10 cellular contexts compared by ENCODE assay signal in the genomic region with DNA sequence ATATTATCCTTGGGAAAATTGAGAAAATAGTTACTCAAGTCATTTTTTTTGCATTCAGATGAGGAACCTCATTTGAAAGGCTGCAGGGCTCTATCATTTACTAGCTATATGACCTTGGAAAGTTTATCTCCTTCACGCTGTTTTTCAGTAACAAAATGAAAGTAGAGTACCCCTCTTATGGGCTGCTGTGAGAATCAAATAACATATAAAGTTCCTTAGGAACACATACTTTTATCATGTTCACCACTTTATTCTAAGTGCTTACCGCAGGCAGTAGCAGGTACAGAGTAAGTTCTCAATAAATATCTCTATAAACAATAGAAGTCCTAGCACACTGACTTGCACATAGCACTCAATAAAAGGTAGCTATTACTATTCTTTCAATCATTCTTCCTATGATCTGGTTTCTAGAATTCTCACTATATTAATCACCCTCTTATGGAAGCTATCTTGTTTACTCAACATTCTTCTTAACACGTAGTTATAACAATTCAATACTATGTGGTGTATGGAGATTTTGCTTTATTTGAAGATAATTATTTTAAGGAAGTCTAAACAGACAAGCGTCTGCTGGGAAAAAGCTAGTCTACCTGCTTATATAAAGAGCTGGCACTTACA. TPM values are rescaled to one million over a fixed set of nuclear protein-coding genes. Genes with fewer than 3 reads are reported as not detected.
DNase-seq lines count a peak whose midpoint lies in the region; ATAC-seq and TF ChIP-seq lines count a peak whose summit lies in the region.
"Had no signal": no experiment of that assay in that cellular context is flagged by ENCODE, and none has a peak within 500 bp of the region (broad histone marks: within the 10 kb centered on the region; RNA-seq: fewer than 3 reads in every experiment).

No MANE protein-coding gene starts in this region.

- BruUV-seq in OCI-LY7 (replicated peaks; lab: Mats Ljungman, UMichigan) = no TSS peak

- no peak for TF ChIP-seq POLR2A in gastrocnemius medialis (IDR thresholded peaks at IDR 0.05)

- DNase-seq in DMS53 (lab: John Stamatoyannopoulos, UW) = peak; percentile 37
- no peak for DNase-seq in DMS53 treated with DMSO at 0.1 percent for 48 hours (lab: John Stamatoyannopoulos, UW; ENCODE audit: unreplicated experiment)
- no peak for DNase-seq in OCI-LY7 (ENCODE audit: low spot score)
- DNase-seq in epithelial cell of prostate (ENCODE audit: low read depth, low spot score) = no peak
- no peak for DNase-seq in gastrocnemius medialis
- DNase-seq in NOMO-1 treated with DMSO at 0.1 percent for 48 hours (lab: John Stamatoyannopoulos, UW; ENCODE audit: unreplicated experiment) = no peak
- no peak for DNase-seq in NCI-H1417 (lab: John Stamatoyannopoulos, UW)

- no peak for ATAC-seq in gastrocnemius medialis
- no peak for ATAC-seq in GM19023 (IDR thresholded peaks at IDR 0.05; ENCODE audit: unreplicated experiment)

- in situ Hi-C loops in gastrocnemius medialis (cut with MboI; ENCODE audit: low sequenced_read_pairs in 4 of 4) = no loop called here

- H3K9me3 ChIP-seq in OCI-LY7 (ENCODE audit: low read length) (no peaks in the 10 kb centered on the region), gastrocnemius medialis (no peaks in the 10 kb centered on the region)
- H3K9me3 ChIP-seq: prostate gland had no signal

- no peak overlapping the region for H2AFZ ChIP-seq in OCI-LY7 (ENCODE audit: low read length)

- H3K36me3 ChIP-seq in OCI-LY7 (ENCODE audit: insufficient read depth, low read length) (peaks cover 14% of the 10 kb centered on the region), gastrocnemius medialis (no peaks in the 10 kb centered on the region)
- H3K36me3 ChIP-seq: prostate gland had no signal

- H3K79me2 ChIP-seq in OCI-LY7 (ENCODE audit: insufficient read depth, low read depth, low read length) = peaks cover 45% of the 10 kb centered on the region

- POLR2A ChIA-PET in OCI-LY7 (lab: Charles Lee) = interaction anchor here (0.6 to 1.1 kb wide), 2 partner anchors 45 to 48 kb away, joined by 3 read pairs; no protein-coding TSS in a partner anchor

- H3K27me3 ChIP-seq in gastrocnemius medialis = no peaks in the 10 kb centered on the region

- no peak overlapping the region for H3K27ac ChIP-seq in OCI-LY7 (ENCODE audit: low read depth, low read length, poor library complexity, severe bottlenecking)
- peak overlapping the region; percentile 97 for H3K27ac ChIP-seq in epithelial cell of prostate
- H3K27ac ChIP-seq in gastrocnemius medialis = peak overlapping the region; percentile 94 to 100 (median 98)
- H3K27ac ChIP-seq: 22Rv1, prostate gland had no signal

- H3K4me1 ChIP-seq in OCI-LY7 (ENCODE audit: insufficient read depth, low read length, poor library complexity, severe bottlenecking) = peaks cover 23% of the 10 kb centered on the region
- peaks cover 21 to 27% of the 10 kb centered on the region in 2 donors for H3K4me1 ChIP-seq in gastrocnemius medialis
- H3K4me1 ChIP-seq: prostate gland had no signal

- no peak for TF ChIP-seq CTCF in OCI-LY7 (conservative IDR thresholded peaks at IDR 0.05; ENCODE audit: low read length)
- TF ChIP-seq CTCF in gastrocnemius medialis (IDR thresholded peaks at IDR 0.05 in 4 of 5, conservative IDR thresholded peaks at IDR 0.05 in 1 of 5) = no peak

- no peaks in the 10 kb centered on the region; the same call in 1 of the 2 replicates for H4K20me1 ChIP-seq in OCI-LY7 (ENCODE audit: insufficient read depth, low read length)

- H3K4me3 ChIP-seq in OCI-LY7 (ENCODE audit: low read depth, low read length, poor library complexity, severe bottlenecking) = peak overlapping the region; percentile 79
- no peak overlapping the region for H3K4me3 ChIP-seq in gastrocnemius medialis
- H3K4me3 ChIP-seq: prostate gland had no signal

- peak overlapping the region; percentile 85 for H3K4me2 ChIP-seq in OCI-LY7 (ENCODE audit: low read length)

- intact Hi-C loops in OCI-LY7 (cut with micrococcal nuclease; ENCODE audit: unreplicated experiment) (no loop called here), gastrocnemius medialis (cut with DNase I; ENCODE audit: low total_unique reads) (loop anchor here (5.0 kb wide), 1 partner anchor 51 kb away; no protein-coding TSS in a partner anchor)

- no peaks in the 10 kb centered on the region for H3K9me2 ChIP-seq in OCI-LY7 (ENCODE audit: insufficient read depth, low read length)

- CTCF ChIA-PET in OCI-LY7 (lab: Charles Lee; ENCODE audit: unreplicated experiment) = no interaction called here

RNA-seq across cellular contexts. Expression of a gene that starts 1.9 kb away (rescaled TPM):
- 13.5 and 28.7 TPM in 2 replicates for total RNA-seq in OCI-LY7 (2014; rRNA removed; shearing (Covaris generic))
- 12.8 and 13.2 TPM in 2 replicates for total RNA-seq in OCI-LY7 (2022)
- 10 to 100 TPM in 1 of 4 donors, 1 to 10 TPM in 3; 3.4 to 18.0 (median 8.7) TPM for total RNA-seq in gastrocnemius medialis

RNA-seq across cellular contexts. Expression of a gene that starts 2.1 kb away (rescaled TPM):
- total RNA-seq in OCI-LY7 (2014; rRNA removed; shearing (Covaris generic)) = 21.3 and 28.6 TPM in 2 replicates
- 26.3 and 28.6 TPM in 2 replicates for total RNA-seq in OCI-LY7 (2022)
- 10 to 100 TPM in 3 of 4 donors, 1 to 10 TPM in 1; 6.2 to 14.9 (median 11.6) TPM for total RNA-seq in gastrocnemius medialis

RNA-seq across cellular contexts. Expression of a gene that starts 40.9 kb away (rescaled TPM):
- total RNA-seq in OCI-LY7 (2014; rRNA removed; shearing (Covaris generic)) = 59.9 and 69.3 TPM in 2 replicates
- total RNA-seq in OCI-LY7 (2022) = 65.0 and 69.3 TPM in 2 replicates
- total RNA-seq in gastrocnemius medialis = 100 to 1,000 TPM in 2 of 4 donors, 10 to 100 TPM in 2; 29.3 to 177 (median 91.2) TPM
